Comparison of ENCODE assay signal across 10 cellular contexts in genomic region chr10:114498413-114499111, GRCh38.
A peak's percentile ranks its signal among the peaks of the same experiment; 100 is the strongest.
DNase-seq lines count a peak whose midpoint lies in the region; ATAC-seq, FAIRE-seq and TF ChIP-seq lines count a peak whose summit lies in the region.
"Had no signal": no experiment of that assay in that cellular context is flagged by ENCODE, and none has a peak within 500 bp of the region (broad histone marks: within the 10 kb centered on the region; RNA-seq: fewer than 3 reads in every experiment).

No MANE protein-coding gene starts in this region.

- intact Hi-C loops in activated T-helper 1 cell treated with anti-CD3 and anti-CD28 coated beads, Interleukin-12 subunit alpha, Interleukin-12 subunit beta, Interleukin-2, Interleukin-4 antibody, amounts not matched to agents 30 ng/mL and 10 ng/mL and 1 ng/mL, durations not matched to agents 14 hours and 24 hours and 36 hours (cut with micrococcal nuclease), result loop anchor here (1.0 to 2.0 kb wide), 7 partner anchors 7 to 326 kb away; no protein-coding TSS in a partner anchor
- intact Hi-C loops in kidney (cut with DNase I), result no loop called here

- peak overlapping the region; percentile 85 for H3K27ac Mint-ChIP-seq in activated T-helper 1 cell treated with anti-CD3 and anti-CD28 coated beads, Interleukin-12 subunit alpha, Interleukin-12 subunit beta, Interleukin-2, Interleukin-4 antibody, amounts not matched to agents 30 ng/mL and 10 ng/mL and 1 ng/mL, durations not matched to agents 14 hours and 24 hours and 36 hours

- no peak overlapping the region for H2BK15ac ChIP-seq in mesenchymal stem cell (ENCODE audit: low read depth, poor library complexity, severe bottlenecking)

- peaks cover 4 to 11% of the 10 kb centered on the region in 2 donors for H3K36me3 ChIP-seq in kidney (ENCODE audit: control insufficient read depth in 1 of 2, insufficient read depth in 2 of 2, low read length in 2 of 2)
- peaks cover 0 to 8% of the 10 kb centered on the region in 2 experiments for H3K36me3 ChIP-seq in mesenchymal stem cell (ENCODE audit: control insufficient read depth in 1 of 2, insufficient read depth in 2 of 2, low read depth in 1 of 2, low read length in 2 of 2)

- no peak overlapping the region for H4K91ac ChIP-seq in mesenchymal stem cell (ENCODE audit: low read length)

- H2BK12ac ChIP-seq in mesenchymal stem cell (ENCODE audit: low read length in 2 of 2), result no peak overlapping the region

- 95% methylated on average over 2 of the region's 2 CpGs for WGBS in mesenchymal stem cell

- no peaks in the 10 kb centered on the region for H3K27me3 Mint-ChIP-seq in activated T-helper 1 cell treated with anti-CD3 and anti-CD28 coated beads, Interleukin-12 subunit alpha, Interleukin-12 subunit beta, Interleukin-2, Interleukin-4 antibody, amounts not matched to agents 30 ng/mL and 10 ng/mL and 1 ng/mL, durations not matched to agents 14 hours and 24 hours and 36 hours (ENCODE audit: insufficient read depth)

- H2BK120ac ChIP-seq in mesenchymal stem cell (ENCODE audit: low read depth, low read length), result no peak overlapping the region

- no peak overlapping the region for H2AFZ ChIP-seq in mesenchymal stem cell (ENCODE audit: low read depth, low read length)

- H3K4me1 Mint-ChIP-seq in activated T-helper 1 cell treated with anti-CD3 and anti-CD28 coated beads, Interleukin-12 subunit alpha, Interleukin-12 subunit beta, Interleukin-2, Interleukin-4 antibody, amounts not matched to agents 30 ng/mL and 10 ng/mL and 1 ng/mL, durations not matched to agents 14 hours and 24 hours and 36 hours (ENCODE audit: low read depth), result peaks cover 84% of the 10 kb centered on the region

- no peak overlapping the region for H3K4ac ChIP-seq in mesenchymal stem cell (ENCODE audit: low read depth in 1 of 2, low read length in 2 of 2)

- H3K14ac ChIP-seq in mesenchymal stem cell (ENCODE audit: low read length in 2 of 2), result no peak overlapping the region

- H3K4me3 ChIP-seq in kidney (ENCODE audit: low read length in 2 of 2) (no peak overlapping the region), mesenchymal stem cell (ENCODE audit: insufficient read depth in 1 of 2, low read depth in 1 of 2, low read length in 2 of 2) (no peak overlapping the region)

- H4K8ac ChIP-seq in mesenchymal stem cell (ENCODE audit: low read length), result no peak overlapping the region

- DNase-seq in AML-193 (lab: John Stamatoyannopoulos, UW), result peak; percentile 9 to 12
- no peak for DNase-seq in activated T-helper 1 cell treated with anti-CD3 and anti-CD28 coated beads, Interleukin-12 subunit alpha, Interleukin-12 subunit beta, Interleukin-2, Interleukin-4 antibody, amounts not matched to agents 30 ng/mL and 10 ng/mL and 1 ng/mL, durations not matched to agents 14 hours and 24 hours and 36 hours (ENCODE audit: low spot score)
- DNase-seq in kidney, result no peak
- DNase-seq in mesenchymal stem cell, result no peak
- no peak for DNase-seq in NCI-H510A treated with DMSO at 0.1 percent for 48 hours (lab: John Stamatoyannopoulos, UW)
- DNase-seq in AG08395 (ENCODE audit: low spot score), result no peak
- DNase-seq: stimulated activated CD4-positive, alpha-beta T cell treated with anti-CD3 and anti-CD28 coated beads, Interleukin-1b, Interleukin-23, amount 100 ng/mL, for 48 hours had no signal

- peaks cover 22% of the 10 kb centered on the region for H3K36me3 Mint-ChIP-seq in activated T-helper 1 cell treated with anti-CD3 and anti-CD28 coated beads, Interleukin-12 subunit alpha, Interleukin-12 subunit beta, Interleukin-2, Interleukin-4 antibody, amounts not matched to agents 30 ng/mL and 10 ng/mL and 1 ng/mL, durations not matched to agents 14 hours and 24 hours and 36 hours (ENCODE audit: low read depth)

- H3K4me2 ChIP-seq in mesenchymal stem cell (ENCODE audit: low read length, poor library complexity, severe bottlenecking), result no peak overlapping the region

- peaks cover 3% of the 10 kb centered on the region for H3K79me1 ChIP-seq in mesenchymal stem cell (replicated peaks; ENCODE audit: low read length, poor library complexity, severe bottlenecking)

- no peak overlapping the region for H2AK5ac ChIP-seq in mesenchymal stem cell (ENCODE audit: low read length, severe bottlenecking)

- H3K9me3 ChIP-seq in kidney (ENCODE audit: control insufficient read depth in 1 of 2, low read length in 2 of 2) (no peaks in the 10 kb centered on the region), mesenchymal stem cell (ENCODE audit: control insufficient read depth, low read length) (no peaks in the 10 kb centered on the region)

- H2BK5ac ChIP-seq in mesenchymal stem cell (ENCODE audit: low read depth, low read length, poor library complexity, severe bottlenecking), result no peak overlapping the region

- H3K23ac ChIP-seq in mesenchymal stem cell (ENCODE audit: low read length in 2 of 2), result no peak overlapping the region

- no peak for FAIRE-seq in kidney (lab: Jason Lieb, UNC)

- peaks cover 5% of the 10 kb centered on the region for H3K9me3 Mint-ChIP-seq in activated T-helper 1 cell treated with anti-CD3 and anti-CD28 coated beads, Interleukin-12 subunit alpha, Interleukin-12 subunit beta, Interleukin-2, Interleukin-4 antibody, amounts not matched to agents 30 ng/mL and 10 ng/mL and 1 ng/mL, durations not matched to agents 14 hours and 24 hours and 36 hours

- H3K4me3 Mint-ChIP-seq in activated T-helper 1 cell treated with anti-CD3 and anti-CD28 coated beads, Interleukin-12 subunit alpha, Interleukin-12 subunit beta, Interleukin-2, Interleukin-4 antibody, amounts not matched to agents 30 ng/mL and 10 ng/mL and 1 ng/mL, durations not matched to agents 14 hours and 24 hours and 36 hours, result peak overlapping the region; percentile 63

- no peak for TF ChIP-seq CTCF in kidney (IDR thresholded peaks at IDR 0.05; ENCODE audit: borderline replicate concordance, extremely low read depth, insufficient read depth)

- ATAC-seq in GM19035 (IDR thresholded peaks at IDR 0.05; ENCODE audit: unreplicated experiment) (peak; percentile 61), HG03060 (IDR thresholded peaks at IDR 0.05; ENCODE audit: low read depth, unreplicated experiment) (peak; percentile 37)

- H3K27me3 ChIP-seq in mesenchymal stem cell (ENCODE audit: control insufficient read depth in 1 of 2, insufficient read depth in 1 of 2, low read length in 2 of 2), result no peaks in the 10 kb centered on the region

- H3K27ac ChIP-seq in kidney (ENCODE audit: low read depth in 2 of 2, low read length in 2 of 2), result no peak overlapping the region
- no peak overlapping the region for H3K27ac ChIP-seq in mesenchymal stem cell (ENCODE audit: low read length, poor library complexity, severe bottlenecking)
- H3K27ac ChIP-seq: C4-2B had no signal

- H3K9ac ChIP-seq in kidney (ENCODE audit: low read length in 2 of 2) (no peak overlapping the region), mesenchymal stem cell (ENCODE audit: low read length) (no peak overlapping the region)

- H3K18ac ChIP-seq in mesenchymal stem cell (ENCODE audit: low read depth in 1 of 2, low read length in 2 of 2), result no peak overlapping the region

- peaks cover 0 to 4% of the 10 kb centered on the region in 2 donors for H3K4me1 ChIP-seq in kidney (ENCODE audit: control insufficient read depth in 1 of 2, insufficient read depth in 1 of 2, low read depth in 1 of 2, low read length in 2 of 2)
- peaks cover 2% of the 10 kb centered on the region for H3K4me1 ChIP-seq in mesenchymal stem cell (ENCODE audit: control insufficient read depth, insufficient read depth, low read depth, low read length)

Comparison
In these comparisons a context has a peak if more than half of its experiments do, and no peak if none do; other contexts are left out.
1. DNase-seq: peak in AML-193 (2 of 2); none in activated T-helper 1 cell treated with anti-CD3 and anti-CD28 coated beads, Interleukin-12 subunit alpha, Interleukin-12 subunit beta, Interleukin-2, Interleukin-4 antibody, amounts not matched to agents 30 ng/mL and 10 ng/mL and 1 ng/mL, durations not matched to agents 14 hours and 24 hours and 36 hours (single experiment), kidney (single experiment), mesenchymal stem cell (single experiment), NCI-H510A treated with DMSO at 0.1 percent for 48 hours (single experiment) and AG08395 (single experiment).